ENCODE assay signal across 12 cellular contexts in the genomic region with DNA sequence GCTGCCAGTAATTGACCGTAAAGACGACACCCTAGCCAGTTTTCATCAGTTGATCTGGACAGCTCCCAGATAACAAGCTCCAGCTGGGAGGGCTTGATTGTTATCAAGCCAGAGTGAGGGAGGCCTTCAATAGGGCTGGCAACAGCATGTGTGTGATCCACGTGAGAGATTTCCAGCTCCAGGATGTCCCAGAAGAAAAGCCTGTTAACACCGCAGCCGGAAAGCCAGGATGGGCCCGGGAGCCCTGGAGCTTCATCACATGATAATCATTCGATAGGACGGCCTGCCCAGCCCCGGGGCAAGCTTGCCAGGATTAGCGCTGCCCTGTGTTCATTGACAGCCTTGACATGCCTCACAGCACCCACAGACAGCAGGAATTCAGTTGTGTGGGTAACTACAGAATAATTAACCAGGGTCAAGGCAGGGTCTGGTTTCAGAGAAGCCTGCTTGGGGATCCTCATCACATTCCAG.
DNase-seq lines count a peak whose midpoint lies in the region; ATAC-seq and TF ChIP-seq lines count a peak whose summit lies in the region.
"Had no signal": no experiment of that assay in that cellular context is flagged by ENCODE, and none has a peak within 500 bp of the region (broad histone marks: within the 10 kb centered on the region; RNA-seq: fewer than 3 reads in every experiment).

No MANE protein-coding gene starts in this region.

- H3K27me3 Mint-ChIP-seq in HFFc6 (ENCODE audit: insufficient read depth) = peaks cover 2% of the 10 kb centered on the region; the same call in 1 of the 2 replicates

- H3K27ac ChIP-seq in foreskin keratinocyte (peak overlapping the region; percentile 94), OCI-LY7 (ENCODE audit: low read depth, low read length, poor library complexity, severe bottlenecking) (no peak overlapping the region)
- H3K27ac ChIP-seq: gastroesophageal sphincter, SK-N-MC had no signal

- H4K20me1 ChIP-seq in OCI-LY7 (ENCODE audit: insufficient read depth, low read length) = no peaks in the 10 kb centered on the region

- no TSS peak for BruUV-seq in OCI-LY7 (replicated peaks; lab: Mats Ljungman, UMichigan)

- H3K9me2 ChIP-seq in OCI-LY7 (ENCODE audit: insufficient read depth, low read length) = no peaks in the 10 kb centered on the region

- ATAC-seq in foreskin keratinocyte = peak; percentile 85
- ATAC-seq in sciatic nerve = peak; percentile 83
- ATAC-seq in GM18909 (IDR thresholded peaks at IDR 0.05; ENCODE audit: poor library complexity, unreplicated experiment) = no peak
- ATAC-seq in HG02763 (IDR thresholded peaks at IDR 0.05; ENCODE audit: unreplicated experiment) = no peak
- ATAC-seq: gastroesophageal sphincter had no signal

- H3K4me1 ChIP-seq in adipocyte (ENCODE audit: control insufficient read depth, insufficient read depth, low read length) (peaks cover 10% of the 10 kb centered on the region), foreskin keratinocyte (peaks cover 11% of the 10 kb centered on the region), OCI-LY7 (ENCODE audit: insufficient read depth, low read length, poor library complexity, severe bottlenecking) (no peaks in the 10 kb centered on the region)
- H3K4me1 ChIP-seq: gastroesophageal sphincter had no signal

- H3K9me3 Mint-ChIP-seq in HFFc6 = no peaks in the 10 kb centered on the region

- H3K79me2 ChIP-seq in OCI-LY7 (ENCODE audit: insufficient read depth, low read depth, low read length) = no peaks in the 10 kb centered on the region

- no peaks in the 10 kb centered on the region for H3K9me3 ChIP-seq in adipocyte (ENCODE audit: control insufficient read depth, low read length)
- H3K9me3 ChIP-seq in OCI-LY7 (ENCODE audit: low read length) = no peaks in the 10 kb centered on the region
- H3K9me3 ChIP-seq: gastroesophageal sphincter had no signal

- intact Hi-C loops in sciatic nerve (cut with DNase I) (no loop called here), OCI-LY7 (cut with micrococcal nuclease; ENCODE audit: unreplicated experiment) (no loop called here)

- H3K4me3 ChIP-seq in adipocyte (ENCODE audit: low read length) (peak overlapping the region; percentile 8), OCI-LY7 (ENCODE audit: low read depth, low read length, poor library complexity, severe bottlenecking) (no peak overlapping the region)
- H3K4me3 ChIP-seq: gastroesophageal sphincter, SK-N-MC had no signal

- POLR2A ChIA-PET in OCI-LY7 (lab: Charles Lee) = interaction anchor here (1.0 kb wide), 1 partner anchor 10 kb away, joined by 7 read pairs; no protein-coding TSS in a partner anchor

- no peak overlapping the region for H2AFZ ChIP-seq in OCI-LY7 (ENCODE audit: low read length)

- no peak overlapping the region for H3K4me2 ChIP-seq in OCI-LY7 (ENCODE audit: low read length)

- CTCF ChIA-PET in OCI-LY7 (lab: Charles Lee; ENCODE audit: unreplicated experiment) = no interaction called here

- no peak overlapping the region for H3K9ac ChIP-seq in adipocyte (ENCODE audit: low read length)

- peak overlapping the region; percentile 93 for H3K27ac Mint-ChIP-seq in HFFc6

- H3K36me3 Mint-ChIP-seq in HFFc6 (ENCODE audit: low read depth) = no peaks in the 10 kb centered on the region; the same call in 1 of the 2 replicates

- no peak for TF ChIP-seq CTCF in HFFc6 (IDR thresholded peaks at IDR 0.05)
- TF ChIP-seq CTCF in foreskin keratinocyte (conservative IDR thresholded peaks at IDR 0.05) = peak; percentile 22
- no peak for TF ChIP-seq CTCF in OCI-LY7 (conservative IDR thresholded peaks at IDR 0.05; ENCODE audit: low read length)

- no peaks in the 10 kb centered on the region for H3K36me3 ChIP-seq in adipocyte (ENCODE audit: control insufficient read depth, insufficient read depth, low read length, severe bottlenecking)
- H3K36me3 ChIP-seq in OCI-LY7 (ENCODE audit: insufficient read depth, low read length) = no peaks in the 10 kb centered on the region
- H3K36me3 ChIP-seq: gastroesophageal sphincter had no signal

- H3K4me3 Mint-ChIP-seq in HFFc6 = peak overlapping the region; percentile 60

- peak; percentile 58 for DNase-seq in HFFc6
- peak; percentile 39 for DNase-seq in adipocyte (ENCODE audit: low read depth)
- peak; percentile 71 to 85 for DNase-seq in foreskin keratinocyte
- DNase-seq in sciatic nerve (ENCODE audit: low spot score) = peak; percentile 62
- DNase-seq in OCI-LY7 (ENCODE audit: low spot score) = no peak
- DNase-seq: NCI-H2227 treated with DMSO at 0.1 percent for 48 hours; stimulated activated CD4-positive, alpha-beta T cell treated with anti-CD3 and anti-CD28 coated beads, Interleukin-2, amount 100 ng/mL, for 48 hours; stimulated activated naive CD4-positive, alpha-beta T cell treated with Interleukin-2 at 50 U/mL for 16 hours had no signal

- no peaks in the 10 kb centered on the region for H3K27me3 ChIP-seq in adipocyte (replicated peaks; ENCODE audit: control insufficient read depth, insufficient read depth, low read length)
- H3K27me3 ChIP-seq in foreskin keratinocyte = no peaks in the 10 kb centered on the region
- H3K27me3 ChIP-seq: gastroesophageal sphincter had no signal

- H3K4me1 Mint-ChIP-seq in HFFc6 (ENCODE audit: low read depth) = peaks cover 64% of the 10 kb centered on the region

Comparison
In these comparisons a context has a peak if more than half of its experiments do, and no peak if none do; other contexts are left out.
1. ATAC-seq: peak in foreskin keratinocyte (single experiment) and sciatic nerve (single experiment); none in GM18909 (single experiment) and HG02763 (single experiment).